ENCODE assay signal across 25 cellular contexts in genomic region chr17:76967762-76968161, GRCh38.
DNase-seq lines count a peak whose midpoint lies in the region; ATAC-seq and TF ChIP-seq lines count a peak whose summit lies in the region.
"Had no signal": no experiment of that assay in that cellular context is flagged by ENCODE, and none has a peak within 500 bp of the region (broad histone marks: within the 10 kb centered on the region; RNA-seq: fewer than 3 reads in every experiment).

No MANE protein-coding gene starts in this region.

- H3K27me3 ChIP-seq in OCI-LY1 (ENCODE audit: insufficient read depth, low read length): no peaks in the 10 kb centered on the region
- H3K27me3 ChIP-seq in endodermal cell (ENCODE audit: control insufficient read depth, insufficient read depth, low read length, poor library complexity, severe bottlenecking): no peaks in the 10 kb centered on the region

- 94 to 100% methylated on average over 3 to 4 of the region's 4 CpGs for WGBS in endodermal cell (ENCODE audit: insufficient coverage in 1 of 2, insufficient read length in 1 of 2), 2 experiments

- DNase-seq in endodermal cell (no peak), NCI-H2029 (lab: John Stamatoyannopoulos, UW) (no peak), HT-29 (ENCODE audit: low spot score) (no peak)
- no peak for DNase-seq in stimulated activated naive B cell treated with anti-CD40 and anti-IgM and Interleukin-4, amounts not matched to agents 10 μg/mL and 1 μg/mL and 100 μg/mL, for 72 hours
- DNase-seq: activated CD4-positive, CD25-positive, alpha-beta regulatory T cell treated with anti-CD3 and anti-CD28 coated beads, Interleukin-2, amount 50 U/mL, for 72 hours; activated CD8-positive, alpha-beta T cell treated with anti-CD3 and anti-CD28 coated beads, Interleukin-2, amount 10 ng/mL, durations not matched to agents 7 days and 5 days; DMS 273 treated with DMSO at 0.1 percent for 48 hours; KBM-7; left cardiac atrium; MM.1S; NCI-H226; NCI-H774; OCI-M1; stimulated activated CD4-positive, alpha-beta T cell treated with anti-CD3 and anti-CD28 coated beads, Interleukin-12 subunit alpha, Interleukin-12 subunit beta, amount 100 ng/mL, for 4 hours; stimulated activated CD4-positive, alpha-beta T cell treated with anti-CD3 and anti-CD28 coated beads, Interleukin-4, amount 100 ng/mL, for 24 hours; upper lobe of right lung had no signal

- H3K9me3 Mint-ChIP-seq in endodermal cell: no peaks in the 10 kb centered on the region
- no peaks in the 10 kb centered on the region for H3K9me3 Mint-ChIP-seq in stimulated activated naive B cell treated with anti-CD40 and anti-IgM and Interleukin-4, amounts not matched to agents 10 μg/mL and 1 μg/mL and 100 μg/mL, for 72 hours
- H3K9me3 Mint-ChIP-seq: central memory CD8-positive, alpha-beta T cell; dendritic cell treated with granulocyte-macrophage colony-stimulating factor and Interleukin-4, amounts not matched to agents 40 ng/mL and 50 ng/mL, for 4 days; stimulated activated memory B cell treated with anti-CD40 and anti-IgM and Interleukin-4, amounts not matched to agents 10 μg/mL and 1 μg/mL and 100 μg/mL, for 72 hours had no signal

- H3K27ac ChIP-seq in OCI-LY1 (ENCODE audit: low read depth, low read length, poor library complexity, severe bottlenecking) (peak overlapping the region; percentile 96), endodermal cell (ENCODE audit: low read depth, low read length) (no peak overlapping the region)
- H3K27ac ChIP-seq: neutrophil, upper lobe of right lung had no signal

- ATAC-seq in stimulated activated naive B cell treated with anti-CD40 and anti-IgM and Interleukin-4, amounts not matched to agents 10 μg/mL and 1 μg/mL and 100 μg/mL, for 72 hours (replicated peaks): no peak
- ATAC-seq in GM18867 (IDR thresholded peaks at IDR 0.05; ENCODE audit: unreplicated experiment): no peak
- ATAC-seq: activated CD8-positive, alpha-beta T cell treated with anti-CD3 and anti-CD28 coated beads, Interleukin-2, amount 10 ng/mL, durations not matched to agents 7 days and 5 days; left cardiac atrium; Right ventricle myocardium inferior; sciatic nerve; stimulated activated memory B cell treated with anti-CD40 and anti-IgM and Interleukin-4, amounts not matched to agents 10 μg/mL and 1 μg/mL and 100 μg/mL, for 72 hours; upper lobe of right lung had no signal

- H3K4me3 ChIP-seq in OCI-LY1 (ENCODE audit: low read depth, low read length, poor library complexity, severe bottlenecking) (peak overlapping the region; percentile 97), endodermal cell (ENCODE audit: low read length) (no peak overlapping the region)
- H3K4me3 ChIP-seq: upper lobe of right lung had no signal

- H3K4me1 ChIP-seq in ES-I3 (ENCODE audit: insufficient read depth, low read length): peaks cover 29% of the 10 kb centered on the region
- H3K4me1 ChIP-seq in OCI-LY1 (ENCODE audit: insufficient read depth, low read length, severe bottlenecking): peaks cover 45% of the 10 kb centered on the region
- H3K4me1 ChIP-seq in endodermal cell (ENCODE audit: control insufficient read depth, insufficient read depth, low read length): peaks cover 8% of the 10 kb centered on the region

- H3K9me2 ChIP-seq in OCI-LY1 (ENCODE audit: low read depth, low read length): no peaks in the 10 kb centered on the region

- no peak overlapping the region for H3K27ac Mint-ChIP-seq in endodermal cell
- peak overlapping the region; percentile 93 for H3K27ac Mint-ChIP-seq in stimulated activated naive B cell treated with anti-CD40 and anti-IgM and Interleukin-4, amounts not matched to agents 10 μg/mL and 1 μg/mL and 100 μg/mL, for 72 hours
- H3K27ac Mint-ChIP-seq: activated CD8-positive, alpha-beta T cell treated with anti-CD3 and anti-CD28 coated beads, Interleukin-2, amount 10 ng/mL, durations not matched to agents 7 days and 5 days; dendritic cell treated with granulocyte-macrophage colony-stimulating factor and Interleukin-4, amounts not matched to agents 40 ng/mL and 50 ng/mL, for 4 days had no signal

- peak overlapping the region; percentile 70 for H3K4me3 Mint-ChIP-seq in endodermal cell
- peak overlapping the region in 1 of 2 donors; percentile 85 for H3K4me3 Mint-ChIP-seq in stimulated activated naive B cell treated with anti-CD40 and anti-IgM and Interleukin-4, amounts not matched to agents 10 μg/mL and 1 μg/mL and 100 μg/mL, for 72 hours
- H3K4me3 Mint-ChIP-seq: activated CD8-positive, alpha-beta T cell treated with anti-CD3 and anti-CD28 coated beads, Interleukin-2, amount 10 ng/mL, durations not matched to agents 7 days and 5 days; dendritic cell treated with granulocyte-macrophage colony-stimulating factor and Interleukin-4, amounts not matched to agents 40 ng/mL and 50 ng/mL, for 4 days had no signal

- no peaks in the 10 kb centered on the region for H3F3A ChIP-seq in OCI-LY1 (ENCODE audit: insufficient read depth, low read length)

- H2AFZ ChIP-seq in OCI-LY1 (ENCODE audit: low read length): no peak overlapping the region

- TF ChIP-seq CTCF in OCI-LY1 (IDR thresholded peaks at IDR 0.05; ENCODE audit: low read length): no peak
- TF ChIP-seq CTCF in endodermal cell (conservative IDR thresholded peaks at IDR 0.05): no peak

- H3K79me2 ChIP-seq in OCI-LY1 (ENCODE audit: insufficient read depth, low read length): peaks cover 31% of the 10 kb centered on the region

- no peaks in the 10 kb centered on the region for H4K20me1 ChIP-seq in OCI-LY1 (ENCODE audit: insufficient read depth, low read length)

- 0 out of 2 replicates have a peak, but pooled peaks cover 3% of the 10 kb centered on the region for H3K36me3 ChIP-seq in ES-I3 (ENCODE audit: insufficient read depth, low read length)
- H3K36me3 ChIP-seq in OCI-LY1 (ENCODE audit: insufficient read depth, low read length): peaks cover 60% of the 10 kb centered on the region
- no peaks in the 10 kb centered on the region for H3K36me3 ChIP-seq in endodermal cell (ENCODE audit: control insufficient read depth, insufficient read depth, low read length)
- H3K36me3 ChIP-seq: neutrophil, upper lobe of right lung had no signal

- no peaks in the 10 kb centered on the region for H3K9me3 ChIP-seq in ES-I3 (ENCODE audit: control insufficient read depth, insufficient read depth, low read length)
- H3K9me3 ChIP-seq in OCI-LY1 (ENCODE audit: low read length): 0 out of 2 replicates have a peak, but pooled peaks cover 3% of the 10 kb centered on the region
- no peaks in the 10 kb centered on the region for H3K9me3 ChIP-seq in endodermal cell (ENCODE audit: control insufficient read depth, low read length)
- H3K9me3 ChIP-seq: neutrophil, upper lobe of right lung had no signal

- peak overlapping the region; percentile 67; the same call in 1 of the 2 replicates for H3K9ac ChIP-seq in ES-I3 (ENCODE audit: low read depth, low read length)
- peak overlapping the region; percentile 97 for H3K9ac ChIP-seq in OCI-LY1 (ENCODE audit: low read length)
- no peak overlapping the region for H3K9ac ChIP-seq in endodermal cell (ENCODE audit: extremely low read depth, low read length, poor library complexity, severe bottlenecking)

- peaks cover 3% of the 10 kb centered on the region for H3K36me3 Mint-ChIP-seq in endodermal cell (ENCODE audit: low read depth)
- peaks cover 6 to 7% of the 10 kb centered on the region in 2 donors for H3K36me3 Mint-ChIP-seq in stimulated activated naive B cell treated with anti-CD40 and anti-IgM and Interleukin-4, amounts not matched to agents 10 μg/mL and 1 μg/mL and 100 μg/mL, for 72 hours

- peaks cover 13% of the 10 kb centered on the region for H3K4me1 Mint-ChIP-seq in endodermal cell
- peaks cover 17 to 35% of the 10 kb centered on the region in 2 donors for H3K4me1 Mint-ChIP-seq in stimulated activated naive B cell treated with anti-CD40 and anti-IgM and Interleukin-4, amounts not matched to agents 10 μg/mL and 1 μg/mL and 100 μg/mL, for 72 hours

- H3K4me2 ChIP-seq in OCI-LY1 (ENCODE audit: low read length): peak overlapping the region; percentile 89

- H3K27me3 Mint-ChIP-seq in endodermal cell (ENCODE audit: insufficient read depth): no peaks in the 10 kb centered on the region
- H3K27me3 Mint-ChIP-seq in stimulated activated naive B cell treated with anti-CD40 and anti-IgM and Interleukin-4, amounts not matched to agents 10 μg/mL and 1 μg/mL and 100 μg/mL, for 72 hours: peaks cover 0 to 4% of the 10 kb centered on the region in 2 donors
